Comparison of ENCODE assay signal across 7 cellular contexts in genomic region chr15:88664151-88664778, GRCh38. TPM values are rescaled to one million over a fixed set of nuclear protein-coding genes. Genes with fewer than 3 reads are reported as not detected.
DNase-seq lines count a peak whose midpoint lies in the region; ATAC-seq, FAIRE-seq and TF ChIP-seq lines count a peak whose summit lies in the region.

No MANE protein-coding gene starts in this region.

- H3K27ac ChIP-seq in HCT116 (ENCODE audit: low read depth, low read length) (no peak overlapping the region), esophagus squamous epithelium (no peak overlapping the region), gastroesophageal sphincter (no peak overlapping the region)

- no peaks in the 10 kb centered on the region for H3K36me3 Mint-ChIP-seq in stimulated activated memory B cell treated with anti-CD40 and anti-IgM and Interleukin-4, amounts not matched to agents 10 μg/mL and 1 μg/mL and 100 μg/mL, for 72 hours

- POLR2A ChIA-PET in HCT116 (lab: Charles Lee), result no interaction called here

- FAIRE-seq in HTR-8/SVneo (lab: Jason Lieb, UNC), result no peak

- TF ChIP-seq RAD21 in HCT116 (IDR thresholded peaks at IDR 0.05; ENCODE audit: low read depth), result peak; percentile 51

- H3K36me3 ChIP-seq in HCT116 (ENCODE audit: control insufficient read depth in 1 of 2, insufficient read depth in 2 of 2, low read length in 2 of 2) (no peaks in the 10 kb centered on the region), esophagus squamous epithelium (no peaks in the 10 kb centered on the region), gastroesophageal sphincter (no peaks in the 10 kb centered on the region)

- TF ChIP-seq EP300 in gastroesophageal sphincter (IDR thresholded peaks at IDR 0.05), result no peak

- DNase-seq in HCT116 (ENCODE audit: low read depth, low spot score), result no peak
- DNase-seq in T-helper 9 cell, result peak; percentile 34
- DNase-seq in esophagus squamous epithelium (lab: John Stamatoyannopoulos, UW), result no peak
- DNase-seq in cortex of kidney (lab: John Stamatoyannopoulos, UW), result no peak
- no peak for DNase-seq in HTR-8/SVneo (ENCODE audit: insufficient read length, low spot score)

- no peak overlapping the region for H2AFZ ChIP-seq in HCT116 (ENCODE audit: low read depth, low read length, poor library complexity, severe bottlenecking)

- H3K9me3 Mint-ChIP-seq in stimulated activated memory B cell treated with anti-CD40 and anti-IgM and Interleukin-4, amounts not matched to agents 10 μg/mL and 1 μg/mL and 100 μg/mL, for 72 hours, result no peaks in the 10 kb centered on the region

- H3K4me1 Mint-ChIP-seq in stimulated activated memory B cell treated with anti-CD40 and anti-IgM and Interleukin-4, amounts not matched to agents 10 μg/mL and 1 μg/mL and 100 μg/mL, for 72 hours, result peaks cover 31% of the 10 kb centered on the region

- no peak overlapping the region for H3K4me2 ChIP-seq in HCT116 (ENCODE audit: low read length)

- no peaks in the 10 kb centered on the region for H3K27me3 ChIP-seq in HCT116 (ENCODE audit: insufficient read depth, low read length)
- H3K27me3 ChIP-seq in esophagus squamous epithelium, result no peaks in the 10 kb centered on the region
- H3K27me3 ChIP-seq in gastroesophageal sphincter, result peaks cover 4% of the 10 kb centered on the region

- WGBS in esophagus squamous epithelium, 2 donors, result 60 to 71% methylated on average over 4 to 6 of the region's 7 CpGs
- 78 to 88% methylated on average over 2 of the region's 7 CpGs for WGBS in gastroesophageal sphincter (ENCODE audit: low coverage in 1 of 2), 2 donors

- CTCF ChIA-PET in HCT116 (lab: Charles Lee), result no interaction called here

- ATAC-seq in HCT116 (peak; percentile 62), gastroesophageal sphincter (no peak)
- peak; percentile 61 for ATAC-seq in stimulated activated memory B cell treated with anti-CD40 and anti-IgM and Interleukin-4, amounts not matched to agents 10 μg/mL and 1 μg/mL and 100 μg/mL, for 72 hours

- H3K27me3 Mint-ChIP-seq in stimulated activated memory B cell treated with anti-CD40 and anti-IgM and Interleukin-4, amounts not matched to agents 10 μg/mL and 1 μg/mL and 100 μg/mL, for 72 hours, result peaks cover 11% of the 10 kb centered on the region

- no peak overlapping the region for H3K4me3 Mint-ChIP-seq in stimulated activated memory B cell treated with anti-CD40 and anti-IgM and Interleukin-4, amounts not matched to agents 10 μg/mL and 1 μg/mL and 100 μg/mL, for 72 hours

- H3K9ac ChIP-seq in HCT116 (ENCODE audit: low read length), result no peak overlapping the region

- peak overlapping the region; percentile 69 for H3K27ac Mint-ChIP-seq in stimulated activated memory B cell treated with anti-CD40 and anti-IgM and Interleukin-4, amounts not matched to agents 10 μg/mL and 1 μg/mL and 100 μg/mL, for 72 hours

- H4K20me1 ChIP-seq in HCT116 (ENCODE audit: insufficient read depth), result no peaks in the 10 kb centered on the region

- TF ChIP-seq POLR2A in HCT116 (IDR thresholded peaks at IDR 0.05; ENCODE audit: borderline replicate concordance, extremely low read depth, insufficient read depth, insufficient read length), result no peak
- TF ChIP-seq POLR2A in esophagus squamous epithelium (IDR thresholded peaks at IDR 0.05), result no peak
- TF ChIP-seq POLR2A in gastroesophageal sphincter (IDR thresholded peaks at IDR 0.05), result no peak

- no peaks in the 10 kb centered on the region for H3K9me2 ChIP-seq in HCT116 (ENCODE audit: insufficient read depth)

- BruUV-seq in HCT116 (replicated peaks; lab: Mats Ljungman, UMichigan), result no TSS peak

- H3K4me3 ChIP-seq in HCT116 (replicated peaks in 1 of 2; ENCODE audit: low read depth in 1 of 2, low read length in 2 of 2) (no peak overlapping the region), esophagus squamous epithelium (no peak overlapping the region), gastroesophageal sphincter (no peak overlapping the region)

- peaks cover 3 to 7% of the 10 kb centered on the region in 2 experiments; a peak in 3 of 4 replicates for H3K4me1 ChIP-seq in HCT116 (ENCODE audit: control insufficient read depth in 1 of 2, insufficient read depth in 2 of 2, low read length in 2 of 2)
- peaks cover 3 to 28% (median 8%) of the 10 kb centered on the region in 3 donors for H3K4me1 ChIP-seq in esophagus squamous epithelium
- peaks cover 0 to 7% (median 0%) of the 10 kb centered on the region in 3 donors for H3K4me1 ChIP-seq in gastroesophageal sphincter

- no peaks in the 10 kb centered on the region for H3K9me3 ChIP-seq in HCT116 (ENCODE audit: control insufficient read depth in 1 of 2, insufficient read depth in 1 of 2, low read depth in 1 of 2, low read length in 2 of 2)
- no peaks in the 10 kb centered on the region for H3K9me3 ChIP-seq in esophagus squamous epithelium
- H3K9me3 ChIP-seq in gastroesophageal sphincter, result no peaks in the 10 kb centered on the region

- TF ChIP-seq CTCF in HCT116 (IDR thresholded peaks at IDR 0.05 in 2 of 3, conservative IDR thresholded peaks at IDR 0.05 in 1 of 3; ENCODE audit: borderline replicate concordance in 1 of 3, insufficient read depth in 1 of 3, low read depth in 2 of 3, low read length in 2 of 3) (peak; percentile 9 to 16 (median 11); a peak in 1 of 6 replicates), esophagus squamous epithelium (IDR thresholded peaks at IDR 0.05) (peak in 5 of 6 experiments; percentile 12 to 35 (median 30)), gastroesophageal sphincter (IDR thresholded peaks at IDR 0.05) (peak in 2 of 4 experiments; percentile 23 to 25)

- intact Hi-C loops in HCT116 (cut with micrococcal nuclease) (loop anchor here (10.0 kb wide), 1 partner anchor 351 kb away; no protein-coding TSS in a partner anchor), esophagus squamous epithelium (cut with DNase I) (no loop called here)

- RAD21 ChIA-PET in HCT116 (lab: Charles Lee; ENCODE audit: low non-redundant PET in 1 of 2, low total read pairs in 2 of 2, uncharacterized antibody in 2 of 2, unreplicated experiment in 2 of 2), result no interaction called here

- H3K79me2 ChIP-seq in HCT116 (ENCODE audit: insufficient read depth, low read length), result no peaks in the 10 kb centered on the region

TF ChIP-seq in HCT116, 20 proteins besides CTCF, POLR2A, EP300 and RAD21 (continues in another document):
- no peak for TF ChIP-seq MAX (IDR thresholded peaks at IDR 0.05)
- TF ChIP-seq TCF7L2 (IDR thresholded peaks at IDR 0.05; ENCODE audit: borderline replicate concordance, extremely low read depth, insufficient read depth, insufficient read length), result no peak
- no peak for TF ChIP-seq EGR1 (IDR thresholded peaks at IDR 0.05; ENCODE audit: low read depth)
- no peak for TF ChIP-seq ELF1 (IDR thresholded peaks at IDR 0.05; ENCODE audit: borderline replicate concordance, low read depth)
- no peak for TF ChIP-seq SIN3A (IDR thresholded peaks at IDR 0.05; ENCODE audit: low read depth)
- TF ChIP-seq ZNF274 (IDR thresholded peaks at IDR 0.05; ENCODE audit: low read depth, low read length), result no peak
- TF ChIP-seq ZFX (IDR thresholded peaks at IDR 0.05), result no peak
- no peak for TF ChIP-seq YY1 (IDR thresholded peaks at IDR 0.05; ENCODE audit: extremely low read depth, insufficient replicate concordance, low read depth, low read length)
- no peak for TF ChIP-seq CEBPB (IDR thresholded peaks at IDR 0.05; ENCODE audit: low read depth)
- TF ChIP-seq FOSL1 (IDR thresholded peaks at IDR 0.05; ENCODE audit: low read depth), result no peak
- TF ChIP-seq EZH2phosphoT487 (IDR thresholded peaks at IDR 0.05; ENCODE audit: borderline replicate concordance), result no peak
- no peak for TF ChIP-seq CBX3 (IDR thresholded peaks at IDR 0.05; ENCODE audit: low read depth)
- no peak for TF ChIP-seq REST (IDR thresholded peaks at IDR 0.05; ENCODE audit: low read depth)

RNA-seq across cellular contexts. Expression of gene ISG20, which starts 25.4 kb away (rescaled TPM):
- total RNA-seq in HCT116 (2021; ENCODE audit: unreplicated experiment), result 11.0 TPM
- 18.3 and 23.5 TPM in 2 replicates for polyA plus RNA-seq in HCT116 (2012)
- total RNA-seq in esophagus squamous epithelium, result 10 to 100 TPM; 14.0 to 24.1 (median 19.7) TPM
- 1 to 10 TPM; 2.5 to 8.7 (median 5.9) TPM for total RNA-seq in gastroesophageal sphincter

RNA-seq across cellular contexts. Expression of gene AEN, which starts 43.1 kb away (rescaled TPM):
- total RNA-seq in HCT116 (2021; ENCODE audit: unreplicated experiment), result 36.2 TPM
- polyA plus RNA-seq in HCT116 (2012), result 24.9 and 27.7 TPM in 2 replicates
- total RNA-seq in esophagus squamous epithelium, result 10 to 100 TPM; 13.4 to 31.4 (median 18.1) TPM
- total RNA-seq in gastroesophageal sphincter, result 10 to 100 TPM; 11.0 to 23.4 (median 18.1) TPM
